In the genomic region with DNA sequence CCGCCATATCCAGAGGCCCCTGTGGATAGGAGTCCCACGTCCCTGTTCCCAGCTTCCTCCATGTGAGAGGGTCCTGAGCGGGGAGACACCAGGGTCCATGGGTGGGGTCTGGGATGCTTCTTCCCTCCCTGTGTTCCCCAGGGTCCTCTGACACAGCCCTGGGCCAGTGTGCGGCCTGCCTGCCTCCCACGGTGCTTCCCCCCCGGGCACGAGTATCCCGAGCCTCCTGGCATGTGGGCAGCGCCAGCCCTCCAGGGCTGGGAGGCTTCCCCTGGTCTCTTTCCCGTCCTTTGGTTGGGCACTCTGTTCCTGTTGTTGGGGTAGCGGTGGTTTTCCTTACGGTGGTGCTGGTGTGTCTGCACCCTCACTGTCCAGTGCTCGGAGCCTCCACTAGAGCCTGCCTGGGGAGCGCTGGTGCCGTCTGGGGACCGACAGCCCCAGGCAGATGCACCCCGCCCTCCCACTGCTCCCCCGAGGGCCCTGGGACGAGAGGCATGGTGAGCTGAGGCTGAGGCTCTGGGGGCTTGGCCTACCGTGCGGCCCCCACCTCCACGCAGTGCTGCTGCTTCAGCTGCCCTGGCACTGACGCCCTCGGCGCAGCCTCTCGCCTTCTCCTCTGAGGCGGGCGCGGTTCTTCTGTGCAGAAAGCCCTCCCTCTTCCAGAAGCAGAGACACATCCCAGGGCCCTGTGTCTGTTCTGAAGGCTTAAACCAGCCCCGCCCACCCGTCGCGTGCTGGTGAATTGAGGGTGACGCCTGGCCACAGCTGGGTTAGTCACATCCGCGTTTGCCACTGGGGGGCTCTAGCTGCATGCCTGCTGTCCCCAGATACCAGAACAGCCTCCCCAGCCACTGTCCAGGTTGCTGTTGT, we compare ENCODE assay signal across 1 cellular context.
TF ChIP-seq lines count a peak whose summit lies in the region.

No MANE protein-coding gene starts in this region.

TF ChIP-seq in SK-N-SH, 30 proteins besides CTCF, POLR2A, EP300 and RAD21 (continued from another document):
- TF ChIP-seq USF1 (IDR thresholded peaks at IDR 0.05; ENCODE audit: borderline replicate concordance, low read depth) = no peak
- TF ChIP-seq RFX5 (IDR thresholded peaks at IDR 0.05; ENCODE audit: low read length) = no peak
- TF ChIP-seq RCOR1 (IDR thresholded peaks at IDR 0.05; ENCODE audit: low read length) = no peak
- TF ChIP-seq PBX3 (IDR thresholded peaks at IDR 0.05) = no peak
- no peak for TF ChIP-seq NRF1 (IDR thresholded peaks at IDR 0.05; ENCODE audit: low read depth, low read length)
- no peak for TF ChIP-seq SMC3 (IDR thresholded peaks at IDR 0.05; ENCODE audit: low read depth, low read length)
- TF ChIP-seq GABPA (IDR thresholded peaks at IDR 0.05; ENCODE audit: low read depth) = no peak
- TF ChIP-seq FOXM1 (IDR thresholded peaks at IDR 0.05; ENCODE audit: low read depth) = no peak
